In the genomic region with DNA sequence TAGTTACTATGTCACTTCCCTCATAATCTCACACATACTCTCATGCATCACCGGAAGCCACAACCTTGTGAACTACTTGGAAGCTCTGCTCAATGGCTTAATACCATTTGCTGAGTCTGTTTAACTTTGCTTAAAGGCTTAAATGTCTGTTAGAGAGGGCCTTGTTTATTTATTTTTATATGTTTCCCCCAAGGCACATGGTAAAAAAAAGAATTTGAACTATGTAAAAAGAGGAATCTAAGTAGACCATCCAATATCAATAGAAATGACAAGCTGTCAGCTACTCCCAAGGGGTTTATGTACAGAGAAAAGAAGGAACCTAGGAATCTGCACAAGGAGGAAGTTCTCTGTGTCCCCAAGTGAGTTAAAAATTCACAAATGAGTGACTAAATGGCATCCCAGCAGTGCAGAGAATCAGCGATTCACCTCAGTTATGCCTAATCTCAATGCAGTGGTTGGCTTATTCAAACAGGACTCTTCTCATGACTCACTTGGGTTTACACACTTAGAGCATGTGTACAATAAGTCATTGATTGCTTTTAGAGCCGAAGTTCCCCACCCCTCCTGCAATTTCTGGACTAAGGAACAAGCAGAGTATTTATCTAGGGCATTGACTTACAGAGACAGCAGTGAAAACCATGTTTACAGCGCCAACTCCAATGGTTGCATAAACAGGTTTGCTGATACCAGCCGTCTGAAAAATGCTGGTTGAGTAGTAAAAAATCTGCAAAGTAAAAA, we compare ENCODE assay signal across 1 cellular context.
TF ChIP-seq lines count a peak whose summit lies in the region.

No MANE protein-coding gene starts in this region.

TF ChIP-seq in HepG2, 621 proteins besides CTCF, POLR2A, EP300 and RAD21 (continued from another document and continues in another):
- TF ChIP-seq, protein P1, sequence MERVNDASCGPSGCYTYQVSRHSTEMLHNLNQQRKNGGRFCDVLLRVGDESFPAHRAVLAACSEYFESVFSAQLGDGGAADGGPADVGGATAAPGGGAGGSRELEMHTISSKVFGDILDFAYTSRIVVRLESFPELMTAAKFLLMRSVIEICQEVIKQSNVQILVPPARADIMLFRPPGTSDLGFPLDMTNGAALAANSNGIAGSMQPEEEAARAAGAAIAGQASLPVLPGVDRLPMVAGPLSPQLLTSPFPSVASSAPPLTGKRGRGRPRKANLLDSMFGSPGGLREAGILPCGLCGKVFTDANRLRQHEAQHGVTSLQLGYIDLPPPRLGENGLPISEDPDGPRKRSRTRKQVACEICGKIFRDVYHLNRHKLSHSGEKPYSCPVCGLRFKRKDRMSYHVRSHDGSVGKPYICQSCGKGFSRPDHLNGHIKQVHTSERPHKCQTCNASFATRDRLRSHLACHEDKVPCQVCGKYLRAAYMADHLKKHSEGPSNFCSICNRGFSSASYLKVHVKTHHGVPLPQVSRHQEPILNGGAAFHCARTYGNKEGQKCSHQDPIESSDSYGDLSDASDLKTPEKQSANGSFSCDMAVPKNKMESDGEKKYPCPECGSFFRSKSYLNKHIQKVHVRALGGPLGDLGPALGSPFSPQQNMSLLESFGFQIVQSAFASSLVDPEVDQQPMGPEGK (CRISPR knock-in tag; IDR thresholded peaks at IDR 0.05) = peak; percentile 83
- TF ChIP-seq POGZ (CRISPR knock-in tag; IDR thresholded peaks at IDR 0.05) (peak; percentile 98), MAZ (IDR thresholded peaks at IDR 0.05; ENCODE audit: borderline replicate concordance, low read depth, low read length) (no peak), MAZ (CRISPR knock-in tag; IDR thresholded peaks at IDR 0.05; ENCODE audit: low read depth) (no peak), MIER2 (CRISPR knock-in tag; IDR thresholded peaks at IDR 0.05) (peak; percentile 63; the same call in 1 of the 2 replicates), KDM5B (CRISPR knock-in tag; IDR thresholded peaks at IDR 0.05; ENCODE audit: borderline replicate concordance) (no peak), TOPORS (CRISPR knock-in tag; IDR thresholded peaks at IDR 0.05) (peak; percentile 65; the same call in 1 of the 2 replicates), IRF2 (CRISPR knock-in tag; IDR thresholded peaks at IDR 0.05) (peak; percentile 93), ZNF607 (CRISPR knock-in tag; IDR thresholded peaks at IDR 0.05; ENCODE audit: borderline replicate concordance) (no peak; the same call in 1 of the 2 replicates), ARNTL (CRISPR knock-in tag; IDR thresholded peaks at IDR 0.05) (peak; percentile 85), TCF12 (IDR thresholded peaks at IDR 0.05) (no peak), TCF12 (CRISPR knock-in tag; IDR thresholded peaks at IDR 0.05) (peak; percentile 96), SNAPC2 (CRISPR knock-in tag; IDR thresholded peaks at IDR 0.05) (peak; percentile 41; the same call in 1 of the 2 replicates), ARNT2 (CRISPR knock-in tag; IDR thresholded peaks at IDR 0.05; ENCODE audit: low read depth) (peak; percentile 87), NR2F6 (IDR thresholded peaks at IDR 0.05) (peak; percentile 90), NR2F6 (CRISPR knock-in tag; IDR thresholded peaks at IDR 0.05) (peak; percentile 84), ZNF703 (CRISPR knock-in tag; IDR thresholded peaks at IDR 0.05; ENCODE audit: borderline replicate concordance) (peak; percentile 98), ZNF124 (CRISPR knock-in tag; IDR thresholded peaks at IDR 0.05) (no peak), ZNF788 (CRISPR knock-in tag; IDR thresholded peaks at IDR 0.05; ENCODE audit: borderline replicate concordance) (no peak), ZNF263 (CRISPR knock-in tag; IDR thresholded peaks at IDR 0.05) (0 out of 2 replicates have a peak, but pooled peaks have one; percentile 13), CEBPB (IDR thresholded peaks at IDR 0.05; ENCODE audit: borderline replicate concordance, low read depth, low read length) (peak; percentile 70; the same call in 1 of the 2 replicates), SRSF9 (IDR thresholded peaks at IDR 0.05; ENCODE audit: borderline replicate concordance, insufficient read depth, low read depth, low read length, poor library complexity, severe bottlenecking) (no peak), ZBTB40 (IDR thresholded peaks at IDR 0.05) (no peak), ZBTB40 (CRISPR knock-in tag; IDR thresholded peaks at IDR 0.05) (no peak; the same call in 1 of the 2 replicates), PHB2 (IDR thresholded peaks at IDR 0.05; ENCODE audit: partially characterized antibody) (no peak), PHF8 (CRISPR knock-in tag; IDR thresholded peaks at IDR 0.05) (no peak), ZBTB42 (CRISPR knock-in tag; IDR thresholded peaks at IDR 0.05) (no peak), ZNF138 (CRISPR knock-in tag; IDR thresholded peaks at IDR 0.05; ENCODE audit: low read depth) (no peak), ZBTB20 (CRISPR knock-in tag; IDR thresholded peaks at IDR 0.05; ENCODE audit: borderline replicate concordance, low read depth) (peak; percentile 79; the same call in 1 of the 2 replicates), RARA (CRISPR knock-in tag; IDR thresholded peaks at IDR 0.05) (peak; percentile 89)
- TF ChIP-seq, protein P2, sequence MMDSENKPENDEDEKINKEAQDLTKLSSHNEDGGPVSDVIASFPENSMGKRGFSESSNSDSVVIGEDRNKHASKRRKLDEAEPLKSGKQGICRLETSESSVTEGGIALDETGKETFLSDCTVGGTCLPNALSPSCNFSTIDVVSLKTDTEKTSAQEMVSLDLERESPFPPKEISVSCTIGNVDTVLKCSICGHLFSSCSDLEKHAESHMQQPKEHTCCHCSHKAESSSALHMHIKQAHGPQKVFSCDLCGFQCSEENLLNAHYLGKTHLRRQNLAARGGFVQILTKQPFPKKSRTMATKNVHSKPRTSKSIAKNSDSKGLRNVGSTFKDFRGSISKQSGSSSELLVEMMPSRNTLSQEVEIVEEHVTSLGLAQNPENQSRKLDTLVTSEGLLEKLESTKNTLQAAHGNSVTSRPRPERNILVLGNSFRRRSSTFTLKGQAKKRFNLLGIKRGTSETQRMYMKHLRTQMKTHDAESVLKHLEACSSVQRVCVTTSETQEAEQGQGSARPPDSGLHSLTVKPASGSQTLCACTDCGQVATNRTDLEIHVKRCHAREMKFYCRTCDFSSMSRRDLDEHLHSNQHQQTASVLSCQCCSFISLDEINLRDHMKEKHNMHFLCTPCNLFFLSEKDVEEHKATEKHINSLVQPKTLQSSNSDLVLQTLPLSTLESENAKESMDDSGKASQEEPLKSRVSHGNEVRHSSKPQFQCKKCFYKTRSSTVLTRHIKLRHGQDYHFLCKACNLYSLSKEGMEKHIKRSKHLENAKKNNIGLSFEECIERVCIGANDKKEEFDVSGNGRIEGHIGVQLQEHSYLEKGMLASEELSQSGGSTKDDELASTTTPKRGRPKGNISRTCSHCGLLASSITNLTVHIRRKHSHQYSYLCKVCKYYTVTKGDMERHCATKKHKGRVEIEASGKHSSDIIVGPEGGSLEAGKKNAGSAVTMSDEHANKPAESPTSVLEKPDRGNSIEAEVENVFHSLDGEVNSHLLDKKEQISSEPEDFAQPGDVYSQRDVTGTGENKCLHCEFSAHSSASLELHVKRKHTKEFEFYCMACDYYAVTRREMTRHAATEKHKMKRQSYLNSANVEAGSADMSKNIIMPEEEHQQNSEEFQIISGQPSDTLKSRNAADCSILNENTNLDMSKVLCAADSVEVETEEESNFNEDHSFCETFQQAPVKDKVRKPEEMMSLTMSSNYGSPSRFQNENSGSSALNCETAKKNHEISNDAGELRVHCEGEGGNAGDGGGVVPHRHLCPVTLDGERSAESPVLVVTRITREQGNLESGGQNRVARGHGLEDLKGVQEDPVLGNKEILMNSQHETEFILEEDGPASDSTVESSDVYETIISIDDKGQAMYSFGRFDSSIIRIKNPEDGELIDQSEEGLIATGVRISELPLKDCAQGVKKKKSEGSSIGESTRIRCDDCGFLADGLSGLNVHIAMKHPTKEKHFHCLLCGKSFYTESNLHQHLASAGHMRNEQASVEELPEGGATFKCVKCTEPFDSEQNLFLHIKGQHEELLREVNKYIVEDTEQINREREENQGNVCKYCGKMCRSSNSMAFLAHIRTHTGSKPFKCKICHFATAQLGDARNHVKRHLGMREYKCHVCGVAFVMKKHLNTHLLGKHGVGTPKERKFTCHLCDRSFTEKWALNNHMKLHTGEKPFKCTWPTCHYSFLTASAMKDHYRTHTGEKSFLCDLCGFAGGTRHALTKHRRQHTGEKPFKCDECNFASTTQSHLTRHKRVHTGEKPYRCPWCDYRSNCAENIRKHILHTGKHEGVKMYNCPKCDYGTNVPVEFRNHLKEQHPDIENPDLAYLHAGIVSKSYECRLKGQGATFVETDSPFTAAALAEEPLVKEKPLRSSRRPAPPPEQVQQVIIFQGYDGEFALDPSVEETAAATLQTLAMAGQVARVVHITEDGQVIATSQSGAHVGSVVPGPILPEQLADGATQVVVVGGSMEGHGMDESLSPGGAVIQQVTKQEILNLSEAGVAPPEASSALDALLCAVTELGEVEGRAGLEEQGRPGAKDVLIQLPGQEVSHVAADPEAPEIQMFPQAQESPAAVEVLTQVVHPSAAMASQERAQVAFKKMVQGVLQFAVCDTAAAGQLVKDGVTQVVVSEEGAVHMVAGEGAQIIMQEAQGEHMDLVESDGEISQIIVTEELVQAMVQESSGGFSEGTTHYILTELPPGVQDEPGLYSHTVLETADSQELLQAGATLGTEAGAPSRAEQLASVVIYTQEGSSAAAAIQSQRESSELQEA (CRISPR knock-in tag; IDR thresholded peaks at IDR 0.05; ENCODE audit: not compliant biosample characterization) = no peak
- TF ChIP-seq, protein P3, sequence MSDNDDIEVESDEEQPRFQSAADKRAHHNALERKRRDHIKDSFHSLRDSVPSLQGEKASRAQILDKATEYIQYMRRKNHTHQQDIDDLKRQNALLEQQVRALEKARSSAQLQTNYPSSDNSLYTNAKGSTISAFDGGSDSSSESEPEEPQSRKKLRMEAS (IDR thresholded peaks at IDR 0.05) = peak; percentile 80
- TF ChIP-seq, protein P4, sequence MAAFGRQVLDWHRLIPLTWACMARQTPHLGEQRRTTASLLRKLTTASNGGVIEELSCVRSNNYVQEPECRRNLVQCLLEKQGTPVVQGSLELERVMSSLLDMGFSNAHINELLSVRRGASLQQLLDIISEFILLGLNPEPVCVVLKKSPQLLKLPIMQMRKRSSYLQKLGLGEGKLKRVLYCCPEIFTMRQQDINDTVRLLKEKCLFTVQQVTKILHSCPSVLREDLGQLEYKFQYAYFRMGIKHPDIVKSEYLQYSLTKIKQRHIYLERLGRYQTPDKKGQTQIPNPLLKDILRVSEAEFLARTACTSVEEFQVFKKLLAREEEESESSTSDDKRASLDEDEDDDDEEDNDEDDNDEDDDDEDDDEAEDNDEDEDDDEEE (CRISPR knock-in tag; IDR thresholded peaks at IDR 0.05) = no peak
- TF ChIP-seq, protein P5, sequence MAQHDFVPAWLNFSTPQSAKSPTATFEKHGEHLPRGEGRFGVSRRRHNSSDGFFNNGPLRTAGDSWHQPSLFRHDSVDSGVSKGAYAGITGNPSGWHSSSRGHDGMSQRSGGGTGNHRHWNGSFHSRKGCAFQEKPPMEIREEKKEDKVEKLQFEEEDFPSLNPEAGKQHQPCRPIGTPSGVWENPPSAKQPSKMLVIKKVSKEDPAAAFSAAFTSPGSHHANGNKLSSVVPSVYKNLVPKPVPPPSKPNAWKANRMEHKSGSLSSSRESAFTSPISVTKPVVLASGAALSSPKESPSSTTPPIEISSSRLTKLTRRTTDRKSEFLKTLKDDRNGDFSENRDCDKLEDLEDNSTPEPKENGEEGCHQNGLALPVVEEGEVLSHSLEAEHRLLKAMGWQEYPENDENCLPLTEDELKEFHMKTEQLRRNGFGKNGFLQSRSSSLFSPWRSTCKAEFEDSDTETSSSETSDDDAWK (CRISPR knock-in tag; IDR thresholded peaks at IDR 0.05) = no peak
